ENCODE assay signal across 27 cellular contexts in the genomic region with DNA sequence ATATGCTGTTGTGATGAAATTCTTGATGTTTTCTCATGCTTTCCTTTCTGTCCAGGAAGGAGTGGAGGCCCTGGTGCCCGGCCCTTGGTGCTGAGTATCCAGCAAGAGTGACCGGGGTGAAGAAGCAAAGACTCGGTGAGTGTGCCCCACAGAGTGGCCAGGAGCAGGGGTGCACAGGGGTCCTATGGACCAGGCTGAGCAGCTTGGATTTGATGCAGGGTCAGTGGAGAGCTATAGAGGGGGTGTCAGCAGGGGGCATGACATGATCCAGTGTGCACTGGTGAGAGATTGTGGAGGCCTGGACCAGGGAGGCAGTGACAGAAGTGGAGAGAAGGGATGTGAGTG. TPM values are rescaled to one million over a fixed set of nuclear protein-coding genes. Genes with fewer than 3 reads are reported as not detected.
DNase-seq lines count a peak whose midpoint lies in the region; ATAC-seq and TF ChIP-seq lines count a peak whose summit lies in the region.
"Had no signal": no experiment of that assay in that cellular context is flagged by ENCODE, and none has a peak within 500 bp of the region (broad histone marks: within the 10 kb centered on the region; RNA-seq: fewer than 3 reads in every experiment).

No MANE protein-coding gene starts in this region.

- H3K4me1 ChIP-seq in mucosa of rectum (ENCODE audit: control insufficient read depth in 2 of 2, insufficient read depth in 2 of 2, low read length in 2 of 2) (peaks cover 59 to 83% of the 10 kb centered on the region in 2 donors), foreskin keratinocyte (peaks cover 16% of the 10 kb centered on the region)

- peak overlapping the region; percentile 8 for H3K27ac Mint-ChIP-seq in Calu3 (ENCODE audit: unreplicated experiment)
- peak overlapping the region; percentile 1 for H3K27ac Mint-ChIP-seq in activated T-helper 1 cell treated with anti-CD3 and anti-CD28 coated beads, Interleukin-12 subunit alpha, Interleukin-12 subunit beta, Interleukin-2, Interleukin-4 antibody, amounts not matched to agents 30 ng/mL and 10 ng/mL and 1 ng/mL, durations not matched to agents 14 hours and 24 hours and 36 hours
- H3K27ac Mint-ChIP-seq: activated CD4-positive, alpha-beta memory T cell treated with anti-CD3 and anti-CD28 coated beads for 36 hours; activated naive CD8-positive, alpha-beta T cell; B cell; CD8-positive, alpha-beta memory T cell; stimulated activated effector memory CD8-positive, alpha-beta T cell treated with anti-CD3 and anti-CD28 coated beads, Interleukin-12 subunit alpha, Interleukin-12 subunit beta, amount 100 ng/mL, for 72 hours had no signal

- intact Hi-C loops in Calu3 (cut with micrococcal nuclease; ENCODE audit: unreplicated experiment), result no loop called here
- intact Hi-C loops in activated T-helper 1 cell treated with anti-CD3 and anti-CD28 coated beads, Interleukin-12 subunit alpha, Interleukin-12 subunit beta, Interleukin-2, Interleukin-4 antibody, amounts not matched to agents 30 ng/mL and 10 ng/mL and 1 ng/mL, durations not matched to agents 14 hours and 24 hours and 36 hours (cut with micrococcal nuclease), result no loop called here

- no peaks in the 10 kb centered on the region for H3K27me3 Mint-ChIP-seq in Calu3 (ENCODE audit: unreplicated experiment)
- peaks cover 7% of the 10 kb centered on the region for H3K27me3 Mint-ChIP-seq in activated T-helper 1 cell treated with anti-CD3 and anti-CD28 coated beads, Interleukin-12 subunit alpha, Interleukin-12 subunit beta, Interleukin-2, Interleukin-4 antibody, amounts not matched to agents 30 ng/mL and 10 ng/mL and 1 ng/mL, durations not matched to agents 14 hours and 24 hours and 36 hours (ENCODE audit: insufficient read depth)
- H3K27me3 Mint-ChIP-seq: activated CD4-positive, alpha-beta memory T cell treated with anti-CD3 and anti-CD28 coated beads for 36 hours; activated naive CD8-positive, alpha-beta T cell had no signal

- CTCF ChIA-PET in Calu3 (lab: Charles Lee), result interaction anchor here (0.6 kb wide), 1 partner anchor 78 kb away, joined by 3 read pairs; no protein-coding TSS in a partner anchor

- H3K27me3 ChIP-seq in mucosa of rectum (ENCODE audit: control insufficient read depth in 2 of 2, insufficient read depth in 2 of 2, low read length in 2 of 2), result no peaks in the 10 kb centered on the region
- H3K27me3 ChIP-seq in foreskin keratinocyte, result no peaks in the 10 kb centered on the region
- H3K27me3 ChIP-seq: ascending aorta, left lung, Peyer's patch, right lobe of liver had no signal

- H3K4me3 ChIP-seq in mucosa of rectum (ENCODE audit: low read length in 2 of 2), result no peak overlapping the region
- H3K4me3 ChIP-seq: ascending aorta, GM23248, left lung, right lobe of liver had no signal

- H3K36me3 Mint-ChIP-seq in Calu3 (ENCODE audit: insufficient read depth, unreplicated experiment), result peaks cover 23% of the 10 kb centered on the region
- H3K36me3 Mint-ChIP-seq in activated T-helper 1 cell treated with anti-CD3 and anti-CD28 coated beads, Interleukin-12 subunit alpha, Interleukin-12 subunit beta, Interleukin-2, Interleukin-4 antibody, amounts not matched to agents 30 ng/mL and 10 ng/mL and 1 ng/mL, durations not matched to agents 14 hours and 24 hours and 36 hours (ENCODE audit: low read depth), result no peaks in the 10 kb centered on the region
- H3K36me3 Mint-ChIP-seq: activated CD4-positive, alpha-beta memory T cell treated with anti-CD3 and anti-CD28 coated beads for 36 hours; activated naive CD8-positive, alpha-beta T cell; CD8-positive, alpha-beta memory T cell; naive thymus-derived CD8-positive, alpha-beta T cell; stimulated activated effector memory CD8-positive, alpha-beta T cell treated with anti-CD3 and anti-CD28 coated beads, Interleukin-12 subunit alpha, Interleukin-12 subunit beta, amount 100 ng/mL, for 72 hours had no signal

- BruUV-seq in Calu3 (replicated peaks; lab: Mats Ljungman, UMichigan), result no TSS peak

- H3K27ac ChIP-seq in mucosa of rectum (ENCODE audit: low read depth in 2 of 2, low read length in 2 of 2) (peak overlapping the region; percentile 84 to 86), substantia nigra (ENCODE audit: low read depth, low read length, poor library complexity, severe bottlenecking) (peak overlapping the region; percentile 97), foreskin keratinocyte (no peak overlapping the region)
- H3K27ac ChIP-seq: GM23248, left lung had no signal

- no peak overlapping the region for H3K4me3 Mint-ChIP-seq in Calu3 (ENCODE audit: low read depth, unreplicated experiment)
- no peak overlapping the region for H3K4me3 Mint-ChIP-seq in activated T-helper 1 cell treated with anti-CD3 and anti-CD28 coated beads, Interleukin-12 subunit alpha, Interleukin-12 subunit beta, Interleukin-2, Interleukin-4 antibody, amounts not matched to agents 30 ng/mL and 10 ng/mL and 1 ng/mL, durations not matched to agents 14 hours and 24 hours and 36 hours
- H3K4me3 Mint-ChIP-seq: activated CD4-positive, alpha-beta memory T cell treated with anti-CD3 and anti-CD28 coated beads for 36 hours; activated naive CD8-positive, alpha-beta T cell; B cell; stimulated activated effector memory CD8-positive, alpha-beta T cell treated with anti-CD3 and anti-CD28 coated beads, Interleukin-12 subunit alpha, Interleukin-12 subunit beta, amount 100 ng/mL, for 72 hours had no signal

- ATAC-seq in foreskin keratinocyte, result no peak
- ATAC-seq in HG03039 (IDR thresholded peaks at IDR 0.05; ENCODE audit: unreplicated experiment), result no peak
- no peak for ATAC-seq in HG02642 (IDR thresholded peaks at IDR 0.05; ENCODE audit: poor library complexity, unreplicated experiment)
- ATAC-seq: naive thymus-derived CD8-positive, alpha-beta T cell; stimulated activated effector memory CD8-positive, alpha-beta T cell treated with anti-CD3 and anti-CD28 coated beads, Interleukin-12 subunit alpha, Interleukin-12 subunit beta, amount 100 ng/mL, for 72 hours had no signal

- peaks cover 49% of the 10 kb centered on the region for H3K4me1 Mint-ChIP-seq in Calu3 (ENCODE audit: low read depth, unreplicated experiment)
- H3K4me1 Mint-ChIP-seq in activated T-helper 1 cell treated with anti-CD3 and anti-CD28 coated beads, Interleukin-12 subunit alpha, Interleukin-12 subunit beta, Interleukin-2, Interleukin-4 antibody, amounts not matched to agents 30 ng/mL and 10 ng/mL and 1 ng/mL, durations not matched to agents 14 hours and 24 hours and 36 hours (ENCODE audit: low read depth), result no peaks in the 10 kb centered on the region
- H3K4me1 Mint-ChIP-seq: B cell; stimulated activated effector memory CD8-positive, alpha-beta T cell treated with anti-CD3 and anti-CD28 coated beads, Interleukin-12 subunit alpha, Interleukin-12 subunit beta, amount 100 ng/mL, for 72 hours had no signal

- no peaks in the 10 kb centered on the region for H3K9me3 Mint-ChIP-seq in Calu3 (ENCODE audit: low read depth, unreplicated experiment)
- no peaks in the 10 kb centered on the region for H3K9me3 Mint-ChIP-seq in activated T-helper 1 cell treated with anti-CD3 and anti-CD28 coated beads, Interleukin-12 subunit alpha, Interleukin-12 subunit beta, Interleukin-2, Interleukin-4 antibody, amounts not matched to agents 30 ng/mL and 10 ng/mL and 1 ng/mL, durations not matched to agents 14 hours and 24 hours and 36 hours
- H3K9me3 Mint-ChIP-seq: activated CD4-positive, alpha-beta memory T cell treated with anti-CD3 and anti-CD28 coated beads for 36 hours; CD8-positive, alpha-beta memory T cell; naive thymus-derived CD8-positive, alpha-beta T cell; stimulated activated effector memory CD8-positive, alpha-beta T cell treated with anti-CD3 and anti-CD28 coated beads, Interleukin-12 subunit alpha, Interleukin-12 subunit beta, amount 100 ng/mL, for 72 hours had no signal

- DNase-seq in Calu3 (no peak), substantia nigra (lab: John Stamatoyannopoulos, UW) (no peak), foreskin keratinocyte (no peak), RPMI8226 (no peak)
- DNase-seq in activated T-helper 1 cell treated with anti-CD3 and anti-CD28 coated beads, Interleukin-12 subunit alpha, Interleukin-12 subunit beta, Interleukin-2, Interleukin-4 antibody, amounts not matched to agents 30 ng/mL and 10 ng/mL and 1 ng/mL, durations not matched to agents 14 hours and 24 hours and 36 hours (ENCODE audit: low spot score), result no peak
- DNase-seq: activated CD4-positive, alpha-beta memory T cell treated with anti-CD3 and anti-CD28 coated beads for 36 hours; caudate nucleus; CD8-positive, alpha-beta memory T cell; GM23248; midbrain; naive thymus-derived CD8-positive, alpha-beta T cell; NCI-H1092 treated with DMSO at 0.1 percent for 48 hours; NCI-H187; NCI-H2171 treated with DMSO at 0.1 percent for 48 hours; NCI-H526; stimulated activated CD4-positive, alpha-beta T cell treated with anti-CD3 and anti-CD28 coated beads, Interleukin-4, amount 100 ng/mL, for 24 hours; T-helper 1 cell had no signal

- no peak overlapping the region for H3K9ac ChIP-seq in mucosa of rectum (ENCODE audit: low read depth in 1 of 2, low read length in 2 of 2)
- H3K9ac ChIP-seq: GM23248 had no signal

- no peaks in the 10 kb centered on the region for H3K9me3 ChIP-seq in mucosa of rectum (ENCODE audit: control insufficient read depth in 2 of 2, low read length in 2 of 2)
- H3K9me3 ChIP-seq: ascending aorta, left lung, Peyer's patch, right lobe of liver had no signal

- peaks cover 19 to 26% of the 10 kb centered on the region in 2 donors for H3K36me3 ChIP-seq in mucosa of rectum (ENCODE audit: control insufficient read depth in 2 of 2, insufficient read depth in 2 of 2, low read length in 2 of 2)
- H3K36me3 ChIP-seq: ascending aorta, left lung, right lobe of liver had no signal

- TF ChIP-seq CTCF in Calu3 (IDR thresholded peaks at IDR 0.05; ENCODE audit: unreplicated experiment) (no peak), foreskin keratinocyte (conservative IDR thresholded peaks at IDR 0.05) (no peak)

RNA-seq across cellular contexts. Expression of a gene that starts 7.4 kb away (rescaled TPM):
- total RNA-seq in Calu3 (2022) (240 and 318 TPM in 2 replicates), foreskin keratinocyte (147 and 186 TPM in 2 replicates)
- total RNA-seq in activated T-helper 1 cell treated with anti-CD3 and anti-CD28 coated beads, Interleukin-12 subunit alpha, Interleukin-12 subunit beta, Interleukin-2, Interleukin-4 antibody, amounts not matched to agents 30 ng/mL and 10 ng/mL and 1 ng/mL, durations not matched to agents 14 hours and 24 hours and 36 hours, result 0.69 and 0.93 TPM in 2 replicates
- 57.6 and 75.7 TPM in 2 replicates for polyA plus RNA-seq in foreskin keratinocyte
- polyA plus RNA-seq: CD8-positive, alpha-beta memory T cell; naive thymus-derived CD8-positive, alpha-beta T cell had no signal

Comparison
In these comparisons a context has a peak if more than half of its experiments do, and no peak if none do; other contexts are left out.
1. RNA of a gene that starts 7.4 kb away (total RNA-seq): 240 to 318 TPM in Calu3 and 147 to 186 TPM in foreskin keratinocyte; 0.69 to 0.93 TPM in activated T-helper 1 cell treated with anti-CD3 and anti-CD28 coated beads, Interleukin-12 subunit alpha, Interleukin-12 subunit beta, Interleukin-2, Interleukin-4 antibody, amounts not matched to agents 30 ng/mL and 10 ng/mL and 1 ng/mL, durations not matched to agents 14 hours and 24 hours and 36 hours; every median in the first group is over 10 times any median in the second.